ENCODE assay signal across 1 cellular context in genomic region chr17:4623249-4623648, GRCh38.
A peak's percentile ranks its signal among the peaks of the same experiment; 100 is the strongest.
TF ChIP-seq lines count a peak whose summit lies in the region.

No MANE protein-coding gene starts in this region.

TF ChIP-seq in HEK293, 187 proteins besides CTCF, POLR2A, EP300 and RAD21 (continued from another document):
- no peak for TF ChIP-seq HIC1 (tag by site-specific recombination; IDR thresholded peaks at IDR 0.05)
- no peak for TF ChIP-seq REPIN1 (tag by site-specific recombination; IDR thresholded peaks at IDR 0.05; ENCODE audit: low read depth)
- TF ChIP-seq ZNF366 (tag by site-specific recombination; conservative IDR thresholded peaks at IDR 0.05) = peak; percentile 86
- no peak for TF ChIP-seq ZBTB7A (tag by site-specific recombination; IDR thresholded peaks at IDR 0.05; ENCODE audit: low read depth)
- TF ChIP-seq ZNF157 (tag by site-specific recombination; IDR thresholded peaks at IDR 0.05) = no peak
- TF ChIP-seq SP3 (tag by site-specific recombination; IDR thresholded peaks at IDR 0.05) = no peak
- TF ChIP-seq ZNF768 (tag by site-specific recombination; IDR thresholded peaks at IDR 0.05) = no peak
- TF ChIP-seq ZNF664 (tag by site-specific recombination; IDR thresholded peaks at IDR 0.05) = no peak
- TF ChIP-seq ZFP69B (tag by site-specific recombination; IDR thresholded peaks at IDR 0.05) = no peak
- no peak for TF ChIP-seq ZNF292 (tag by site-specific recombination; IDR thresholded peaks at IDR 0.05; ENCODE audit: borderline replicate concordance, low read depth)
